8 cellular contexts compared by ENCODE assay signal in the genomic region with DNA sequence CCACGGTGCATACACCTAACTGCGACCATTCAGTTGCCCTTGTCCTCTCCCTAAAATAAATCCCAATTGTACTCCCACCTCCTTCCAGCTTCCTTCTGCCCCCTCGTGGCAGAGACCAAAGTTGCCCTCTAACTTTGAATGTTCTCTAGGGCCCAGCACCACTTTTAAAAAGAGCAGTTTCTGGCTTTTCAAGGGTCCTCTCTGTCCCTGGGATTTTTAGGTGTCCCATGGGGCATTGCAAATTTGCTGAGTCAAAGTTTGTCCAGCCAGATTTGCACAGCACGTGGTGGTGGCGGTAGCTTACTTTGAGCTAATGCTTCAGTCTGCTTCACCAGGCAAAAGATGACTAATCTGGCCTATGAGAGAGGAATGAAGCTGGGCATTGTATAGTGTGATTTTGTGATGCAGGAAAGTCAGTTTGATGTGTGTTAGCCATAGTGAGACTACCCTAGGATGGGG.
DNase-seq lines count a peak whose midpoint lies in the region; ATAC-seq, FAIRE-seq and TF ChIP-seq lines count a peak whose summit lies in the region.

No MANE protein-coding gene starts in this region.

- no peak overlapping the region for H3K4me3 Mint-ChIP-seq in CD8-positive, alpha-beta T cell
- H3K4me3 Mint-ChIP-seq in endothelial cell (ENCODE audit: unreplicated experiment), result no peak overlapping the region
- H3K4me3 Mint-ChIP-seq in CD8-positive, alpha-beta memory T cell, result no peak overlapping the region

- no peaks in the 10 kb centered on the region for H3K36me3 Mint-ChIP-seq in CD8-positive, alpha-beta T cell
- H3K36me3 Mint-ChIP-seq in endothelial cell (ENCODE audit: low read depth, unreplicated experiment), result no peaks in the 10 kb centered on the region
- no peaks in the 10 kb centered on the region for H3K36me3 Mint-ChIP-seq in CD8-positive, alpha-beta memory T cell

- no peaks in the 10 kb centered on the region for H3K27me3 ChIP-seq in CD8-positive, alpha-beta T cell (ENCODE audit: insufficient read depth, low read length)
- H3K27me3 ChIP-seq in pancreas, result no peaks in the 10 kb centered on the region
- H3K27me3 ChIP-seq in CD8-positive, alpha-beta memory T cell (ENCODE audit: insufficient read depth, low read length, poor library complexity, severe bottlenecking), result no peaks in the 10 kb centered on the region

- H3K9me3 Mint-ChIP-seq in CD8-positive, alpha-beta T cell, result no peaks in the 10 kb centered on the region
- H3K9me3 Mint-ChIP-seq in endothelial cell (ENCODE audit: unreplicated experiment), result no peaks in the 10 kb centered on the region
- no peaks in the 10 kb centered on the region for H3K9me3 Mint-ChIP-seq in CD8-positive, alpha-beta memory T cell

- H3K27ac ChIP-seq in CD8-positive, alpha-beta T cell (ENCODE audit: low read depth, low read length), result no peak overlapping the region
- H3K27ac ChIP-seq in RWPE1, result no peak overlapping the region
- H3K27ac ChIP-seq in pancreas, result no peak overlapping the region
- no peak overlapping the region for H3K27ac ChIP-seq in CD8-positive, alpha-beta memory T cell (ENCODE audit: low read depth, low read length)

- no peak for FAIRE-seq in pancreas (lab: Jason Lieb, UNC)

- no peaks in the 10 kb centered on the region for H3K4me1 ChIP-seq in CD8-positive, alpha-beta T cell (ENCODE audit: insufficient read depth, low read length)
- H3K4me1 ChIP-seq in pancreas, result no peaks in the 10 kb centered on the region
- H3K4me1 ChIP-seq in CD8-positive, alpha-beta memory T cell (ENCODE audit: insufficient read depth, low read length), result no peaks in the 10 kb centered on the region

- no peak for ATAC-seq in CD8-positive, alpha-beta T cell
- peak in 3 of 4 donors; percentile 51 to 70 (median 59) for ATAC-seq in pancreas

- H3K27me3 Mint-ChIP-seq in CD8-positive, alpha-beta T cell (ENCODE audit: low read depth), result no peaks in the 10 kb centered on the region
- H3K27me3 Mint-ChIP-seq in endothelial cell (ENCODE audit: unreplicated experiment), result peaks cover 1% of the 10 kb centered on the region
- H3K27me3 Mint-ChIP-seq in CD8-positive, alpha-beta memory T cell, result peaks cover 0 to 2% of the 10 kb centered on the region in 2 donors

- H3K4me3 ChIP-seq in CD8-positive, alpha-beta T cell (ENCODE audit: low read depth, low read length), result no peak overlapping the region
- H3K4me3 ChIP-seq in pancreas, result no peak overlapping the region
- no peak overlapping the region for H3K4me3 ChIP-seq in CD8-positive, alpha-beta memory T cell (ENCODE audit: low read length)

- CTCF ChIA-PET in CD8-positive, alpha-beta T cell (lab: Charles Lee), result interaction anchor here (0.7 to 4.4 kb wide), 15 partner anchors 9 to 518 kb away, joined by 3 to 30 read pairs (median 5); no protein-coding TSS in a partner anchor
- CTCF ChIA-PET in RWPE1 (lab: Yijun Ruan, JAX), result interaction anchor here (0.6 to 1.2 kb wide), 12 partner anchors 10 to 1078 kb away, joined by 3 to 9 read pairs (median 4); no protein-coding TSS in a partner anchor
- CTCF ChIA-PET in CD8-positive, alpha-beta memory T cell (lab: Charles Lee), result interaction anchor here (1.0 to 5.1 kb wide), 10 partner anchors 11 to 346 kb away, joined by 3 to 25 read pairs (median 4); no protein-coding TSS in a partner anchor

- POLR2A ChIA-PET in CD8-positive, alpha-beta T cell (lab: Charles Lee), result interaction anchor here (0.6 to 1.5 kb wide), 3 partner anchors 101 to 464 kb away, joined by 3 read pairs; no protein-coding TSS in a partner anchor
- POLR2A ChIA-PET in RWPE1 (lab: Yijun Ruan, JAX; ENCODE audit: low non-redundant PET), result interaction anchor here (1.2 kb wide), 1 partner anchor 99 kb away, joined by 3 read pairs; no protein-coding TSS in a partner anchor
- POLR2A ChIA-PET in CD8-positive, alpha-beta memory T cell (lab: Charles Lee), result no interaction called here

- intact Hi-C loops in CD8-positive, alpha-beta T cell (cut with DNase I, micrococcal nuclease), result loop anchor here (2.0 to 10.0 kb wide), 4 partner anchors 302 to 912 kb away; partner anchors contain the start of gene SMIM28 (in 1 of the 2)
- intact Hi-C loops in pancreas (cut with DNase I), result loop anchor here in 1 of 3 donors (5.0 kb wide), 1 partner anchor 95 kb away; no protein-coding TSS in a partner anchor

- no peaks in the 10 kb centered on the region for H3K36me3 ChIP-seq in CD8-positive, alpha-beta T cell (ENCODE audit: insufficient read depth, low read length)
- no peaks in the 10 kb centered on the region for H3K36me3 ChIP-seq in pancreas
- no peaks in the 10 kb centered on the region for H3K36me3 ChIP-seq in CD8-positive, alpha-beta memory T cell (ENCODE audit: insufficient read depth, low read length)

- WGBS in pancreas, 2 donors, result 19 to 21% methylated on average over 5 of the region's 5 CpGs

- TF ChIP-seq CTCF in CD8-positive, alpha-beta T cell (IDR thresholded peaks at IDR 0.05), result peak; percentile 38
- peak; percentile 36; the same call in 1 of the 2 replicates for TF ChIP-seq CTCF in RWPE1 (conservative IDR thresholded peaks at IDR 0.05; ENCODE audit: low read depth)
- peak; percentile 68 for TF ChIP-seq CTCF in endothelial cell (IDR thresholded peaks at IDR 0.05; ENCODE audit: unreplicated experiment)
- peak in 3 of 4 donors; percentile 14 to 34 (median 26) for TF ChIP-seq CTCF in pancreas (IDR thresholded peaks at IDR 0.05)

- peaks cover 4% of the 10 kb centered on the region for H3K4me1 Mint-ChIP-seq in CD8-positive, alpha-beta T cell (ENCODE audit: low read depth)
- H3K4me1 Mint-ChIP-seq in endothelial cell (ENCODE audit: unreplicated experiment), result peaks cover 4% of the 10 kb centered on the region
- peaks cover under 1% of the 10 kb centered on the region in 3 donors for H3K4me1 Mint-ChIP-seq in CD8-positive, alpha-beta memory T cell

- H3K9me3 ChIP-seq in CD8-positive, alpha-beta T cell (ENCODE audit: low read length), result no peaks in the 10 kb centered on the region
- no peaks in the 10 kb centered on the region for H3K9me3 ChIP-seq in pancreas
- H3K9me3 ChIP-seq in CD8-positive, alpha-beta memory T cell (ENCODE audit: low read length), result no peaks in the 10 kb centered on the region

- no peak overlapping the region for H3K27ac Mint-ChIP-seq in CD8-positive, alpha-beta T cell
- H3K27ac Mint-ChIP-seq in endothelial cell (ENCODE audit: unreplicated experiment), result no peak overlapping the region
- H3K27ac Mint-ChIP-seq in CD8-positive, alpha-beta memory T cell, result peak overlapping the region in 1 of 8 donors; percentile 8

- DNase-seq in CD8-positive, alpha-beta T cell, result peak in 3 of 7 experiments; percentile 20 to 51 (median 30)
- peak; percentile 20 for DNase-seq in HCEC 1CT
- peak; percentile 36 for DNase-seq in RWPE1 (ENCODE audit: low spot score)
- peak; percentile 59 for DNase-seq in endothelial cell (ENCODE audit: low spot score)
- peak in 2 of 6 donors; percentile 22 to 58 for DNase-seq in pancreas
- DNase-seq in NCI-H1092 treated with DMSO at 0.1 percent for 48 hours (lab: John Stamatoyannopoulos, UW), result no peak
- no peak for DNase-seq in DMS79 (lab: John Stamatoyannopoulos, UW)
- no peak for DNase-seq in CD8-positive, alpha-beta memory T cell

Comparison
In these comparisons a context has a peak if more than half of its experiments do, and no peak if none do; other contexts are left out.
1. DNase-seq: peak in HCEC 1CT (single experiment), RWPE1 (single experiment) and endothelial cell (single experiment); none in NCI-H1092 treated with DMSO at 0.1 percent for 48 hours (single experiment), DMS79 (single experiment) and CD8-positive, alpha-beta memory T cell (0 of 5).
2. Peak in every context shown above with its lines, with median percentiles within 50 percentile points of each other: CTCF ChIP-seq.